Comparison of ENCODE assay signal across 24 cellular contexts in the genomic region with DNA sequence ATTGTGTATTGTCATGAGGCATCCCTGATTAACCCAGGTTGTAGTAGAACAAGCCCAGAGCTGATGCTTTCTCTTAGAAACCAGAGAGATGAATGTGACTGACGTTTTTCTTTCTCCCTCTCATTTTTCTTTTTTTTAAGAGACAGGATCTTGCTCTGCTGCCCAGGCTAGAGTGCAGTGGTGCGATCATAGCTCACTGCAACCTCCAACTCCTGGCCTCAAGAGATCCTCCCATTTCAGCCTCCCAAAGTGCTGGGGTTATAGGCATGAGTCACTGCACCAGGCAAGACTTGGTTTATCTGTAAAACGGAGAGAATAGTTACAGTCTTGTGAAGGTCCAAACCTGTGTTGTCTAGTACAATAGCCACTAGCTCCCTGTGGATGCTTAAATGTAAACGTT.
"Had no signal": no experiment of that assay in that cellular context is flagged by ENCODE, and none has a peak within 500 bp of the region (broad histone marks: within the 10 kb centered on the region; RNA-seq: fewer than 3 reads in every experiment).

No MANE protein-coding gene starts in this region.

- ATAC-seq: activated naive CD4-positive, alpha-beta T cell treated with anti-CD3 and anti-CD28 coated beads, Interleukin-2, amount 50 U/mL, for 72 hours; activated T-cell treated with anti-CD3 and anti-CD28 coated beads, Interleukin-2, amount 50 U/mL, for 72 hours; effector memory CD8-positive, alpha-beta T cell; gastroesophageal sphincter had no signal

- H3K36me3 ChIP-seq: esophagus squamous epithelium, gastroesophageal sphincter had no signal

- H3K9me3 ChIP-seq: esophagus squamous epithelium, gastroesophageal sphincter had no signal

- H3K27ac ChIP-seq: coronary artery, epithelial cell of prostate, esophagus squamous epithelium, gastroesophageal sphincter had no signal

- H3K27me3 ChIP-seq: esophagus squamous epithelium, gastroesophageal sphincter had no signal

- DNase-seq: activated CD4-positive, alpha-beta memory T cell treated with anti-CD3 and anti-CD28 coated beads, Interleukin-2, amount 10 ng/mL, durations not matched to agents 7 days and 5 days; activated CD4-positive, alpha-beta T cell treated with anti-CD3 and anti-CD28 coated beads for 4 hours; activated CD4-positive, alpha-beta T cell treated with anti-CD3 and anti-CD28 coated beads, Interleukin-2, amount 10 ng/mL, durations not matched to agents 7 days and 5 days; activated CD4-positive, alpha-beta T cell treated with anti-CD3 and anti-CD28 coated beads, Interleukin-2, amount 50 U/mL, for 4 hours; activated CD4-positive, CD25-positive, alpha-beta regulatory T cell; activated CD4-positive, CD25-positive, alpha-beta regulatory T cell treated with anti-CD3 and anti-CD28 coated beads, Interleukin-2, amount 50 U/mL, for 72 hours; activated CD8-positive, alpha-beta memory T cell treated with anti-CD3 and anti-CD28 coated beads, Interleukin-2, amount 50 U/mL, for 48 hours; activated gamma-delta T cell; activated naive CD4-positive, alpha-beta T cell; activated naive CD4-positive, alpha-beta T cell treated with anti-CD3 and anti-CD28 coated beads, Interleukin-2, amount 10 ng/mL, durations not matched to agents 7 days and 5 days; activated naive CD8-positive, alpha-beta T cell treated with anti-CD3 and anti-CD28 coated beads, Interleukin-2, amount 10 ng/mL, durations not matched to agents 7 days and 5 days; activated T-cell treated with anti-CD3 and anti-CD28 coated beads for 4 hours; activated T-cell treated with anti-CD3 and anti-CD28 coated beads, Interleukin-2, amount 50 U/mL, for 24 hours; activated T-cell treated with anti-CD3 and anti-CD28 coated beads, Interleukin-2, amount 50 U/mL, for 72 hours; central memory CD4-positive, alpha-beta T cell; effector CD4-positive, alpha-beta T cell; effector memory CD8-positive, alpha-beta T cell; esophagus squamous epithelium; foreskin melanocyte; T-helper 2 cell had no signal

- H3K4me3 ChIP-seq: coronary artery, esophagus squamous epithelium, gastroesophageal sphincter had no signal
